1 cellular context compared by ENCODE assay signal in genomic region chr2:226495466-226496161, GRCh38.
TF ChIP-seq lines count a peak whose summit lies in the region.

No MANE protein-coding gene starts in this region.

TF ChIP-seq in H1, 55 proteins besides CTCF, POLR2A, EP300 and RAD21 (continued from another document):
- no peak for TF ChIP-seq EZH2 (IDR thresholded peaks at IDR 0.05; ENCODE audit: low read depth, low read length, severe bottlenecking)
- TF ChIP-seq, protein P1, sequence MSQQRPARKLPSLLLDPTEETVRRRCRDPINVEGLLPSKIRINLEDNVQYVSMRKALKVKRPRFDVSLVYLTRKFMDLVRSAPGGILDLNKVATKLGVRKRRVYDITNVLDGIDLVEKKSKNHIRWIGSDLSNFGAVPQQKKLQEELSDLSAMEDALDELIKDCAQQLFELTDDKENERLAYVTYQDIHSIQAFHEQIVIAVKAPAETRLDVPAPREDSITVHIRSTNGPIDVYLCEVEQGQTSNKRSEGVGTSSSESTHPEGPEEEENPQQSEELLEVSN (IDR thresholded peaks at IDR 0.05), result no peak
- TF ChIP-seq TCF12 (IDR thresholded peaks at IDR 0.05; ENCODE audit: low read depth, low read length), result no peak
- TF ChIP-seq YY1 (IDR thresholded peaks at IDR 0.05; ENCODE audit: low read depth, low read length), result no peak
- TF ChIP-seq FOSL1 (IDR thresholded peaks at IDR 0.05; ENCODE audit: insufficient read depth, low read depth, low read length), result no peak
- no peak for TF ChIP-seq BCL11A (IDR thresholded peaks at IDR 0.05; ENCODE audit: low read depth in 2 of 2, low read length in 2 of 2)
- TF ChIP-seq JUN (IDR thresholded peaks at IDR 0.05; ENCODE audit: low read depth, low read length), result no peak
- no peak for TF ChIP-seq TBP (IDR thresholded peaks at IDR 0.05; ENCODE audit: low read depth, low read length)
- no peak for TF ChIP-seq EGR1 (IDR thresholded peaks at IDR 0.05; ENCODE audit: borderline replicate concordance, low read depth, low read length)
